Comparison of ENCODE assay signal across 22 cellular contexts in the genomic region with DNA sequence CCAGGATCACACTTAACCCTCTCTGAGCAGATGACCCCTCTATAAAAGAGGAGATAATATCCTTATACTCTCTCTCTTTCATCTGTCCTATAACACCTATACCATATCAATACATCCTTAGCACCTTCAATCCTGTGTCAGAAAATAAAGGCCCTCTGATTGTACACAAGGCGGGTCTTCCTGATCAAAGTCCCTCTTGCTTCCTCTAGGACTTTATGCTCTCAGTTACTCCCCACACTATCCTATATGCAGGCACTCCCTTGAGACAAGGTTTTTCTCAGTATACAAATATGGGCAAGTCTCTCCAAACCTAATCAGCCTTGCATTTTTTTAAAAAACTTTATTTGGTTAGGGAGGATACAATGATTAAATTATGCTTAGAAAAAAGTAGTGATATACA. TPM values are rescaled to one million over a fixed set of nuclear protein-coding genes. Genes with fewer than 3 reads are reported as not detected.
DNase-seq lines count a peak whose midpoint lies in the region; ATAC-seq, FAIRE-seq and TF ChIP-seq lines count a peak whose summit lies in the region.
"Had no signal": no experiment of that assay in that cellular context is flagged by ENCODE, and none has a peak within 500 bp of the region (broad histone marks: within the 10 kb centered on the region; RNA-seq: fewer than 3 reads in every experiment).

No MANE protein-coding gene starts in this region.

- no peak for TF ChIP-seq CTCF in Caco-2 (IDR thresholded peaks at IDR 0.05; ENCODE audit: insufficient read depth in 1 of 2, low read depth in 1 of 2, low read length in 1 of 2, severe bottlenecking in 1 of 2, unreplicated experiment in 1 of 2)

- BruUV-seq in Caco-2 (replicated peaks; lab: Mats Ljungman, UMichigan): no TSS peak

- no peaks in the 10 kb centered on the region for H3K36me3 Mint-ChIP-seq in Caco-2 (ENCODE audit: insufficient read depth, unreplicated experiment)

- FAIRE-seq in colon (lab: Jason Lieb, UNC): peak; percentile 92
- FAIRE-seq in small intestine (lab: Jason Lieb, UNC): peak; percentile 77
- FAIRE-seq: D721Med, G401.6, GM12892, GM18507, H54, HTR-8/SVneo had no signal

- no peak overlapping the region for H3K4me3 Mint-ChIP-seq in Caco-2 (ENCODE audit: unreplicated experiment)
- H3K4me3 Mint-ChIP-seq: CD4-positive, CD25-positive, alpha-beta regulatory T cell; CD8-positive, alpha-beta memory T cell; GM23338 had no signal

- H3K27ac Mint-ChIP-seq in Caco-2 (ENCODE audit: unreplicated experiment): peak overlapping the region; percentile 36
- H3K27ac Mint-ChIP-seq: CD4-positive, CD25-positive, alpha-beta regulatory T cell; CD8-positive, alpha-beta memory T cell; GM23338 had no signal

- intact Hi-C loops in Caco-2 (cut with micrococcal nuclease; ENCODE audit: unreplicated experiment) (loop anchor here (1.0 to 2.0 kb wide), 2 partner anchors 9 to 14 kb away; no protein-coding TSS in a partner anchor), left colon (cut with DNase I, micrococcal nuclease) (no loop called here)

- CTCF ChIA-PET in Caco-2 (lab: Charles Lee): no interaction called here

- POLR2A ChIA-PET in Caco-2 (lab: Charles Lee): no interaction called here

- peaks cover 26% of the 10 kb centered on the region for H3K9me3 Mint-ChIP-seq in Caco-2 (ENCODE audit: unreplicated experiment)

- H3K4me1 Mint-ChIP-seq in Caco-2 (ENCODE audit: low read depth, unreplicated experiment): peaks cover 30% of the 10 kb centered on the region
- H3K4me1 Mint-ChIP-seq: CD8-positive, alpha-beta memory T cell; GM23338 had no signal

- H3K4me3 ChIP-seq in Caco-2 (ENCODE audit: low read depth, low read length) (no peak overlapping the region), small intestine (ENCODE audit: low read depth in 1 of 2, low read length in 2 of 2) (no peak overlapping the region)
- H3K4me3 ChIP-seq: GM23338 had no signal

- H3K9me3 ChIP-seq in Caco-2 (peaks cover 16% of the 10 kb centered on the region; the same call in 1 of the 2 replicates), small intestine (ENCODE audit: control insufficient read depth, low read depth) (no peaks in the 10 kb centered on the region)

- DNase-seq in Caco-2: no peak
- DNase-seq in left colon: no peak
- DNase-seq in small intestine: peak; percentile 82
- DNase-seq in Kasumi-1 (lab: John Stamatoyannopoulos, UW): no peak
- DNase-seq in hepatic stellate cell (ENCODE audit: low spot score): no peak
- DNase-seq: ACHN; BE2C; C1 segment of cervical spinal cord; CD4-positive, CD25-positive, alpha-beta regulatory T cell; CD8-positive, alpha-beta memory T cell; COR-L47; HCEC 1CT had no signal

- H3K27ac ChIP-seq in small intestine (ENCODE audit: low read depth in 1 of 2, low read length in 1 of 2): no peak overlapping the region

- H3K27me3 Mint-ChIP-seq in Caco-2 (ENCODE audit: insufficient read depth, unreplicated experiment): no peaks in the 10 kb centered on the region

- H3K27me3 ChIP-seq in Caco-2 (replicated peaks; ENCODE audit: control insufficient read depth, insufficient read depth, low read length) (no peaks in the 10 kb centered on the region), small intestine (ENCODE audit: control insufficient read depth in 2 of 2, insufficient read depth in 2 of 2, low read length in 2 of 2) (no peaks in the 10 kb centered on the region)
- H3K27me3 ChIP-seq: BE2C had no signal

- H3K36me3 ChIP-seq in Caco-2 (ENCODE audit: control insufficient read depth, insufficient read depth, low read length) (no peaks in the 10 kb centered on the region), small intestine (ENCODE audit: control insufficient read depth in 2 of 2, insufficient read depth in 2 of 2, low read length in 2 of 2) (no peaks in the 10 kb centered on the region)
- H3K36me3 ChIP-seq: BE2C had no signal

- peak; percentile 88 for ATAC-seq in left colon
- ATAC-seq in GM18867 (IDR thresholded peaks at IDR 0.05; ENCODE audit: unreplicated experiment): no peak
- ATAC-seq: GM23338 had no signal

- WGBS in small intestine, 3 donors: 12 to 56% (median 29%) methylated on average over 1 of the region's 1 CpG

- peaks cover 21% of the 10 kb centered on the region for H3K4me1 ChIP-seq in Caco-2
- H3K4me1 ChIP-seq in small intestine (ENCODE audit: control insufficient read depth in 2 of 2, insufficient read depth in 1 of 2, low read depth in 1 of 2, low read length in 1 of 2): peaks cover 0 to 2% of the 10 kb centered on the region in 2 donors
- H3K4me1 ChIP-seq: BE2C had no signal

RNA-seq across cellular contexts. Expression of gene HORMAD2, which starts 17.3 kb away (rescaled TPM):
- total RNA-seq in Caco-2 (2022) (2.4 and 3.1 TPM in 2 replicates), left colon (not detected)
- polyA plus RNA-seq in small intestine: not detected
- total RNA-seq: A172; CD4-positive, CD25-positive, alpha-beta regulatory T cell; CD8-positive, alpha-beta memory T cell; GM23338 had no signal
- polyA plus RNA-seq: CD4-positive, CD25-positive, alpha-beta regulatory T cell; CD8-positive, alpha-beta memory T cell had no signal
